28 cellular contexts compared by ENCODE assay signal in the genomic region with DNA sequence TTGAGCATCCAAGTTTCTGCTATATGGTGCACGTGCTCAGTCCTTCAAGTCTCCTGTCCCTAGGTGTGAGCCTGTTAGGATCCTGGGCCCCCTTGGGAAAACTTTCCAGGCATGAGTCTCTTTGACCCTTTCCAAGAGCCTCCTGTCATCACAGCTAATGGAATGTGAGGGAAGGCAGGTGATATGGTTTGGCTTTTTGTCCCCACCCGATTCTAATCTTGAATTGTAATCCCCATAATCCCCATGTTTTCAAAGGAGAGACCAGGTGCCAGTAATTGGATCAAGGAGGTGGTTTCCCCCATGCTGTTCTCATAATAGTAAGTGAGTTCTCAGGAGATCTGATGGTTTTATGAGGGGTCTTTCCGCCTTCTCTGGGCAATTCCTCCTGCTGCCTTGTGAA.
"Had no signal": no experiment of that assay in that cellular context is flagged by ENCODE, and none has a peak within 500 bp of the region (broad histone marks: within the 10 kb centered on the region; RNA-seq: fewer than 3 reads in every experiment).

No MANE protein-coding gene starts in this region.

- H3K9me3 Mint-ChIP-seq: natural killer cell; stimulated activated naive CD8-positive, alpha-beta T cell treated with anti-CD3 and anti-CD28 coated beads, Interleukin-15, amount 100 ng/mL, for 72 hours had no signal

- DNase-seq: dorsolateral prefrontal cortex; effector CD4-positive, alpha-beta T cell; foreskin keratinocyte; heart left ventricle; kidney; mesenchymal stem cell; midbrain; natural killer cell; stimulated activated CD4-positive, alpha-beta T cell treated with anti-CD3 and anti-CD28 coated beads, Interleukin-12 subunit alpha, Interleukin-12 subunit beta, amount 100 ng/mL, for 4 hours; stimulated activated CD4-positive, alpha-beta T cell treated with anti-CD3 and anti-CD28 coated beads, Interleukin-1b, Interleukin-23, amount 100 ng/mL, for 48 hours; stimulated activated CD4-positive, alpha-beta T cell treated with anti-CD3 and anti-CD28 coated beads, Interleukin-4, amount 100 ng/mL, for 1 hour; stimulated activated CD8-positive, alpha-beta memory T cell treated with anti-CD3 and anti-CD28 coated beads, Interleukin-4, amount 100 ng/mL, for 48 hours; stimulated activated naive CD4-positive, alpha-beta T cell; stimulated activated naive CD8-positive, alpha-beta T cell treated with anti-CD3 and anti-CD28 coated beads, Interleukin-15, amount 100 ng/mL, for 72 hours; transverse colon; upper lobe of right lung; uterus had no signal

- H3K27me3 ChIP-seq: esophagus muscularis mucosa, gastroesophageal sphincter, heart left ventricle, hepatocyte, neutrophil, right atrium auricular region, suprapubic skin, transverse colon, upper lobe of right lung, uterus had no signal

- H3K4me1 ChIP-seq: foreskin keratinocyte, gastroesophageal sphincter, parathyroid adenoma, prostate gland, right atrium auricular region, suprapubic skin, transverse colon, upper lobe of right lung, uterus had no signal

- H3K27me3 Mint-ChIP-seq: stimulated activated naive CD8-positive, alpha-beta T cell treated with anti-CD3 and anti-CD28 coated beads, Interleukin-15, amount 100 ng/mL, for 72 hours had no signal

- H3K4me1 Mint-ChIP-seq: natural killer cell; stimulated activated naive CD8-positive, alpha-beta T cell treated with anti-CD3 and anti-CD28 coated beads, Interleukin-15, amount 100 ng/mL, for 72 hours had no signal

- H3K4me3 ChIP-seq: dorsolateral prefrontal cortex, esophagus muscularis mucosa, gastroesophageal sphincter, heart left ventricle, hepatocyte, lung, prostate gland, right atrium auricular region, smooth muscle cell, suprapubic skin, transverse colon, upper lobe of right lung, uterus had no signal

- H3K36me3 ChIP-seq: esophagus muscularis mucosa, gastroesophageal sphincter, heart left ventricle, neutrophil, prostate gland, right atrium auricular region, suprapubic skin, transverse colon, upper lobe of right lung, uterus had no signal

- H3K4me2 ChIP-seq: hepatocyte, smooth muscle cell had no signal

- H3K27ac ChIP-seq: dorsolateral prefrontal cortex, epithelial cell of prostate, esophagus muscularis mucosa, foreskin keratinocyte, gastroesophageal sphincter, heart left ventricle, hepatocyte, neutrophil, parathyroid adenoma, prostate gland, right atrium auricular region, suprapubic skin, transverse colon, upper lobe of right lung, uterus had no signal

- H3K79me2 ChIP-seq: hepatocyte, parathyroid adenoma had no signal

- H3K9ac ChIP-seq: parathyroid adenoma had no signal

- H3K4me3 Mint-ChIP-seq: natural killer cell; stimulated activated naive CD8-positive, alpha-beta T cell treated with anti-CD3 and anti-CD28 coated beads, Interleukin-15, amount 100 ng/mL, for 72 hours had no signal

- H3K36me3 Mint-ChIP-seq: natural killer cell had no signal

- H3K27ac Mint-ChIP-seq: natural killer cell; stimulated activated naive CD8-positive, alpha-beta T cell treated with anti-CD3 and anti-CD28 coated beads, Interleukin-15, amount 100 ng/mL, for 72 hours had no signal
